17 cellular contexts compared by ENCODE assay signal in genomic region chr1:15543589-15544568, GRCh38. TPM values are rescaled to one million over a fixed set of nuclear protein-coding genes. Genes with fewer than 3 reads are reported as not detected.
DNase-seq lines count a peak whose midpoint lies in the region; ATAC-seq and TF ChIP-seq lines count a peak whose summit lies in the region.
"Had no signal": no experiment of that assay in that cellular context is flagged by ENCODE, and none has a peak within 500 bp of the region (broad histone marks: within the 10 kb centered on the region; RNA-seq: fewer than 3 reads in every experiment).

No MANE protein-coding gene starts in this region.

- POLR2A ChIA-PET in CD4-positive, alpha-beta T cell (lab: Charles Lee) = no interaction called here
- POLR2A ChIA-PET in SK-N-SH (lab: Yijun Ruan, JAX) = no interaction called here

- peaks cover 16% of the 10 kb centered on the region for H3F3A ChIP-seq in SK-N-SH (replicated peaks; ENCODE audit: insufficient read depth)

- H3K27me3 ChIP-seq in CD4-positive, alpha-beta T cell (ENCODE audit: control insufficient read depth, insufficient read depth, low read length) = no peaks in the 10 kb centered on the region
- H3K27me3 ChIP-seq in SK-N-SH (ENCODE audit: insufficient read depth) = no peaks in the 10 kb centered on the region
- H3K27me3 ChIP-seq in Peyer's patch = no peaks in the 10 kb centered on the region

- peak overlapping the region; percentile 51; the same call in 1 of the 2 replicates for H3K4me2 ChIP-seq in SK-N-SH

- H2AFZ ChIP-seq in SK-N-SH (ENCODE audit: low read depth) = no peak overlapping the region

- no peak for TF ChIP-seq RAD21 in SK-N-SH (IDR thresholded peaks at IDR 0.05; ENCODE audit: low read length)

- H3K4me1 ChIP-seq in SK-N-SH (ENCODE audit: control insufficient read depth in 1 of 2, insufficient read depth in 2 of 2, low read depth in 1 of 2, low read length in 1 of 2) (0 out of 4 replicates have a peak, but pooled peaks cover 0 to 2% of the 10 kb centered on the region in 2 experiments), Peyer's patch (no peaks in the 10 kb centered on the region)
- H3K4me1 ChIP-seq: prostate gland had no signal

- H3K79me2 ChIP-seq in SK-N-SH (ENCODE audit: insufficient read depth) = peaks cover 4% of the 10 kb centered on the region; the same call in 1 of the 2 replicates

- no peaks in the 10 kb centered on the region for H3K9me2 ChIP-seq in SK-N-SH

- CTCF ChIA-PET in CD4-positive, alpha-beta T cell (lab: Charles Lee) = no interaction called here
- CTCF ChIA-PET in SK-N-SH (lab: Yijun Ruan, JAX) = no interaction called here

- H3K4me3 ChIP-seq in SK-N-SH (ENCODE audit: low read depth in 2 of 2, low read length in 1 of 2) (no peak overlapping the region), coronary artery (no peak overlapping the region), Peyer's patch (no peak overlapping the region)
- H3K4me3 ChIP-seq: prostate gland, SK-N-MC had no signal

- TF ChIP-seq CTCF in CD4-positive, alpha-beta T cell (IDR thresholded peaks at IDR 0.05) = no peak
- TF ChIP-seq CTCF in SK-N-SH (IDR thresholded peaks at IDR 0.05) (no peak), coronary artery (IDR thresholded peaks at IDR 0.05) (no peak), Peyer's patch (IDR thresholded peaks at IDR 0.05) (no peak)

- TF ChIP-seq POLR2A in Peyer's patch (IDR thresholded peaks at IDR 0.05) = no peak

- H3K36me3 Mint-ChIP-seq in CD4-positive, alpha-beta T cell (ENCODE audit: low read depth) = peaks cover 80% of the 10 kb centered on the region

- peaks cover under 1% of the 10 kb centered on the region for H3K4me1 Mint-ChIP-seq in CD4-positive, alpha-beta T cell (ENCODE audit: low read depth)
- H3K4me1 Mint-ChIP-seq: activated B cell treated with CpG ODN at 0.5 μM for 24 hours; activated naive CD4-positive, alpha-beta T cell treated with anti-CD3 and anti-CD28 coated beads, Interleukin-2, amount 10 ng/mL, durations not matched to agents 7 days and 5 days had no signal

- H3K36me3 ChIP-seq in SK-N-SH (replicated peaks in 1 of 2; ENCODE audit: control insufficient read depth in 1 of 2, insufficient read depth in 2 of 2, low read length in 1 of 2) = peaks cover 52 to 74% of the 10 kb centered on the region in 2 experiments
- H3K36me3 ChIP-seq in Peyer's patch = peaks cover 0 to 89% (median 0%) of the 10 kb centered on the region in 3 donors

- H4K20me1 ChIP-seq in SK-N-SH (ENCODE audit: insufficient read depth) = no peaks in the 10 kb centered on the region

- no peak overlapping the region for H3K4me3 Mint-ChIP-seq in CD4-positive, alpha-beta T cell
- H3K4me3 Mint-ChIP-seq: activated B cell treated with CpG ODN at 0.5 μM for 24 hours; activated naive CD4-positive, alpha-beta T cell treated with anti-CD3 and anti-CD28 coated beads, Interleukin-2, amount 10 ng/mL, durations not matched to agents 7 days and 5 days had no signal

- ATAC-seq in CD4-positive, alpha-beta T cell (ENCODE audit: poor library complexity) = no peak
- no peak for ATAC-seq in GM21717 (IDR thresholded peaks at IDR 0.05; ENCODE audit: unreplicated experiment)
- ATAC-seq: left colon had no signal

- intact Hi-C loops in CD4-positive, alpha-beta T cell (cut with DNase I, micrococcal nuclease) = no loop called here

- TF ChIP-seq EP300 in SK-N-SH (IDR thresholded peaks at IDR 0.05; ENCODE audit: borderline replicate concordance in 1 of 2, low read depth in 1 of 2, low read length in 1 of 2) = no peak

- 88% methylated on average over 12 of the region's 12 CpGs for WGBS in SK-N-SH (ENCODE audit: low lambda C conversion rate)

- H3K9ac ChIP-seq in SK-N-SH = no peak overlapping the region

- no peaks in the 10 kb centered on the region for H3K9me3 ChIP-seq in CD4-positive, alpha-beta T cell (ENCODE audit: control insufficient read depth, low read length)
- H3K9me3 ChIP-seq in SK-N-SH (no peaks in the 10 kb centered on the region), Peyer's patch (no peaks in the 10 kb centered on the region)
- H3K9me3 ChIP-seq: prostate gland had no signal

- no peaks in the 10 kb centered on the region for H3K9me3 Mint-ChIP-seq in CD4-positive, alpha-beta T cell
- H3K9me3 Mint-ChIP-seq: activated B cell treated with CpG ODN at 0.5 μM for 24 hours; activated naive CD4-positive, alpha-beta T cell treated with anti-CD3 and anti-CD28 coated beads, Interleukin-2, amount 10 ng/mL, durations not matched to agents 7 days and 5 days had no signal

- no peak for DNase-seq in CD4-positive, alpha-beta T cell
- DNase-seq in SK-N-SH (no peak), coronary artery (ENCODE audit: low spot score) (peak; percentile 12), occipital lobe (lab: John Stamatoyannopoulos, UW) (peak; percentile 39), UCSD-AML1 (lab: John Stamatoyannopoulos, UW; ENCODE audit: unreplicated experiment) (no peak), Peyer's patch (no peak)
- DNase-seq in activated CD4-positive, alpha-beta T cell treated with anti-CD3 and anti-CD28 coated beads for 48 hours = no peak
- DNase-seq: activated B cell treated with CpG ODN at 0.5 μM for 24 hours; activated naive CD4-positive, alpha-beta T cell treated with anti-CD3 and anti-CD28 coated beads, Interleukin-2, amount 10 ng/mL, durations not matched to agents 7 days and 5 days; HCEC 1CT; KBM-7; left colon; NCI-H1105 treated with DMSO at 0.1 percent for 48 hours had no signal

- H3K27ac Mint-ChIP-seq in CD4-positive, alpha-beta T cell = peak overlapping the region; percentile 28
- H3K27ac Mint-ChIP-seq: activated B cell treated with CpG ODN at 0.5 μM for 24 hours; activated naive CD4-positive, alpha-beta T cell treated with anti-CD3 and anti-CD28 coated beads, Interleukin-2, amount 10 ng/mL, durations not matched to agents 7 days and 5 days had no signal

- no peaks in the 10 kb centered on the region for H3K27me3 Mint-ChIP-seq in CD4-positive, alpha-beta T cell
- H3K27me3 Mint-ChIP-seq: activated B cell treated with CpG ODN at 0.5 μM for 24 hours; activated naive CD4-positive, alpha-beta T cell treated with anti-CD3 and anti-CD28 coated beads, Interleukin-2, amount 10 ng/mL, durations not matched to agents 7 days and 5 days had no signal

- H3K27ac ChIP-seq in CD4-positive, alpha-beta T cell (ENCODE audit: low read depth, low read length) = no peak overlapping the region
- H3K27ac ChIP-seq in SK-N-SH (ENCODE audit: low read depth in 2 of 2, low read length in 1 of 2) = peak overlapping the region; percentile 2 to 39
- H3K27ac ChIP-seq in coronary artery = no peak overlapping the region
- no peak overlapping the region for H3K27ac ChIP-seq in Peyer's patch
- H3K27ac ChIP-seq: C4-2B, prostate gland, SK-N-MC had no signal

TF ChIP-seq in SK-N-SH, 30 proteins besides CTCF, POLR2A, EP300 and RAD21 (continues in another document):
- TF ChIP-seq JUND (IDR thresholded peaks at IDR 0.05) = peak; percentile 40; the same call in 1 of the 2 replicates
- no peak for TF ChIP-seq MEF2A (IDR thresholded peaks at IDR 0.05; ENCODE audit: borderline replicate concordance, low read depth)
- TF ChIP-seq TCF12 (IDR thresholded peaks at IDR 0.05) = peak; percentile 57
- no peak for TF ChIP-seq REST (IDR thresholded peaks at IDR 0.05; ENCODE audit: low read depth, low read length)
- TF ChIP-seq RFX5 (IDR thresholded peaks at IDR 0.05; ENCODE audit: low read length) = no peak

RNA-seq across cellular contexts. Expression of gene DNAJC16, which starts 17.2 kb away (rescaled TPM):
- 10 to 100 TPM in 1 of 2 experiments, 1 to 10 TPM in 1; 8.2 to 10.4 TPM for total RNA-seq in CD4-positive, alpha-beta T cell
- polyA plus RNA-seq in SK-N-SH (2012; rRNA removed) = 8.4 and 13.7 TPM in 2 replicates
- polyA plus RNA-seq in SK-N-SH (2012; cell fraction: cytosol; rRNA removed) = 8.9 and 10.8 TPM in 2 replicates
- polyA plus RNA-seq in SK-N-SH (2012; cell fraction: nucleus; rRNA removed) = 10.0 and 18.2 TPM in 2 replicates
- total RNA-seq in occipital lobe = 13.1 TPM
- total RNA-seq in Peyer's patch = 10 to 100 TPM; 20.8 to 64.4 (median 31.8) TPM

RNA-seq across cellular contexts. Expression of gene CASP9, which starts 19.9 kb away (rescaled TPM):
- 10 to 100 TPM; 15.7 to 18.0 TPM for total RNA-seq in CD4-positive, alpha-beta T cell
- polyA plus RNA-seq in SK-N-SH (2012; rRNA removed) = 16.9 and 19.2 TPM in 2 replicates
- polyA plus RNA-seq in SK-N-SH (2012; cell fraction: cytosol; rRNA removed) = 10.2 and 13.9 TPM in 2 replicates
- polyA plus RNA-seq in SK-N-SH (2012; cell fraction: nucleus; rRNA removed) = 35.1 and 35.9 TPM in 2 replicates
- 2.3 TPM for total RNA-seq in occipital lobe
- 10 to 100 TPM in 3 of 4 donors, 1 to 10 TPM in 1; 7.4 to 34.0 (median 26.2) TPM for total RNA-seq in Peyer's patch

RNA-seq across cellular contexts. Expression of gene AGMAT, which starts 41.0 kb away (rescaled TPM):
- 1 to 10 TPM; 3.8 to 4.6 TPM for total RNA-seq in CD4-positive, alpha-beta T cell
- polyA plus RNA-seq in SK-N-SH (2012; rRNA removed) = 0.60 and 0.66 TPM in 2 replicates
- polyA plus RNA-seq in SK-N-SH (2012; cell fraction: cytosol; rRNA removed) = 0.41 and 0.68 TPM in 2 replicates
- 0.23 and 0.28 TPM in 2 replicates for polyA plus RNA-seq in SK-N-SH (2012; cell fraction: nucleus; rRNA removed)
- total RNA-seq in occipital lobe (0.47 TPM), Peyer's patch (10 to 100 TPM; 15.7 to 45.4 (median 39.6) TPM)

Comparison
In these comparisons a context has a peak if more than half of its experiments do, and no peak if none do; other contexts are left out.
1. DNase-seq: peak in coronary artery (single experiment) and occipital lobe (single experiment); none in CD4-positive, alpha-beta T cell (0 of 10), SK-N-SH (single experiment), activated CD4-positive, alpha-beta T cell treated with anti-CD3 and anti-CD28 coated beads for 48 hours (single experiment), UCSD-AML1 (single experiment) and Peyer's patch (0 of 3).
2. H3K27ac ChIP-seq: peak in SK-N-SH (2 of 2); none in CD4-positive, alpha-beta T cell (single experiment), coronary artery (0 of 2) and Peyer's patch (0 of 4).